31 cellular contexts compared by ENCODE assay signal in the genomic region with DNA sequence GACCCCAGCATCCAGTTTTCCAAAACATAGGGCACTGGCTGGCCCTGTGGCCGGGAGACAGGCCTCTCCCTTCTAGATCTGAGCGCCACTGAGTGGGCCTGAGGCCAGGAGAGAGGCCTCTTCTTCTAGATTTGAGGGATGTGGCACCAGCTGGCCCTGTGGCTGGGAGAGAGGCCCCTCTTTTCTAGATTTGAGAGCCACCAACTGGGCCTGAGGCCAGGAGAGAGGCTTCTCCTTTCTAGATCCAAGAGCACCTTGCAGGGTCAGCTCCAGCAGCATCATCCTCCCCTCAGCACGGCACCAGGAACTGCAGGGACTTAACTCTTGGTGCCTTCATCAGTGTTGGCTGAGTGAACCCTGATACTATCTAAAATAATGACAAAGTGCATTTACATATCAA.
"Had no signal": no experiment of that assay in that cellular context is flagged by ENCODE, and none has a peak within 500 bp of the region (broad histone marks: within the 10 kb centered on the region; RNA-seq: fewer than 3 reads in every experiment).

No MANE protein-coding gene starts in this region.

- H3K27me3 ChIP-seq: neutrophil, ovary, right lobe of liver, suprapubic skin, testis, tibial artery, transverse colon, uterus had no signal

- H3K79me2 ChIP-seq: parathyroid adenoma had no signal

- H3K4me3 ChIP-seq: ovary, psoas muscle, right lobe of liver, sigmoid colon, suprapubic skin, testis, tibial artery, transverse colon, upper lobe of right lung, uterus had no signal

- H2AFZ ChIP-seq: parathyroid adenoma had no signal

- H3K27me3 Mint-ChIP-seq: naive thymus-derived CD8-positive, alpha-beta T cell; natural killer cell treated with Interleukin-12 subunit alpha and Interleukin-12 subunit beta and Interleukin-15 and Interleukin-18, amount 100 ng/mL, for 72 hours; stimulated activated naive B cell treated with anti-CD40 and anti-IgM and Interleukin-4, amounts not matched to agents 10 μg/mL and 1 μg/mL and 100 μg/mL, for 72 hours; stimulated activated naive CD8-positive, alpha-beta T cell treated with anti-CD3 and anti-CD28 coated beads, Interleukin-15, Interleukin-2, amounts not matched to agents 100 ng/mL and 50 ng/mL, for 24 hours; type B pancreatic cell had no signal

- H3K4me1 ChIP-seq: parathyroid adenoma, psoas muscle, right lobe of liver, sigmoid colon, suprapubic skin, testis, tibial artery, transverse colon, upper lobe of right lung, uterus had no signal

- H3K36me3 ChIP-seq: neutrophil, ovary, right lobe of liver, sigmoid colon, suprapubic skin, tibial artery, transverse colon, upper lobe of right lung, uterus had no signal

- H3K27ac Mint-ChIP-seq: natural killer cell treated with Interleukin-12 subunit alpha and Interleukin-12 subunit beta and Interleukin-15 and Interleukin-18, amount 100 ng/mL, for 72 hours; nephron progenitor cell; progenitor cell of endocrine pancreas; stimulated activated effector memory CD8-positive, alpha-beta T cell treated with anti-CD3 and anti-CD28 coated beads, Interleukin-12 subunit alpha, Interleukin-12 subunit beta, amount 100 ng/mL, for 72 hours; stimulated activated naive B cell treated with anti-CD40 and anti-IgM and Interleukin-4, amounts not matched to agents 10 μg/mL and 1 μg/mL and 100 μg/mL, for 72 hours; stimulated activated naive CD8-positive, alpha-beta T cell treated with anti-CD3 and anti-CD28 coated beads, Interleukin-15, Interleukin-2, amounts not matched to agents 100 ng/mL and 50 ng/mL, for 24 hours had no signal

- DNase-seq: naive thymus-derived CD8-positive, alpha-beta T cell; nephron progenitor cell; nucleus accumbens; ovary; posterior cingulate gyrus; psoas muscle; right cardiac atrium; sigmoid colon; small intestine; stimulated activated CD4-positive, alpha-beta T cell treated with anti-CD3 and anti-CD28 coated beads, Interleukin-15, amount 100 ng/mL, for 24 hours; stimulated activated CD4-positive, alpha-beta T cell treated with anti-CD3 and anti-CD28 coated beads, Interleukin-2, amount 100 ng/mL, for 24 hours; stimulated activated CD4-positive, alpha-beta T cell treated with anti-CD3 and anti-CD28 coated beads, Interleukin-2, amount 100 ng/mL, for 48 hours; stimulated activated CD4-positive, alpha-beta T cell treated with anti-CD3 and anti-CD28 coated beads, Interleukin-4, amount 100 ng/mL, for 24 hours; stimulated activated naive B cell treated with anti-CD40 and anti-IgM and Interleukin-4, amounts not matched to agents 10 μg/mL and 1 μg/mL and 100 μg/mL, for 72 hours; stimulated activated naive CD4-positive, alpha-beta T cell treated with Interleukin-2 at 50 U/mL for 16 hours; substantia nigra; testis; tibial artery; transverse colon; upper lobe of right lung; uterus had no signal

- H3K27ac ChIP-seq: neutrophil, ovary, parathyroid adenoma, psoas muscle, right lobe of liver, sigmoid colon, suprapubic skin, testis, tibial artery, transverse colon, upper lobe of right lung, uterus had no signal

- H3K36me3 Mint-ChIP-seq: stimulated activated effector memory CD8-positive, alpha-beta T cell treated with anti-CD3 and anti-CD28 coated beads, Interleukin-12 subunit alpha, Interleukin-12 subunit beta, amount 100 ng/mL, for 72 hours; type B pancreatic cell had no signal

- H3K9me3 ChIP-seq: neutrophil, ovary, psoas muscle, right lobe of liver, sigmoid colon, suprapubic skin, testis, tibial artery, transverse colon, upper lobe of right lung had no signal

- H3K4me3 Mint-ChIP-seq: naive thymus-derived CD8-positive, alpha-beta T cell; natural killer cell treated with Interleukin-12 subunit alpha and Interleukin-12 subunit beta and Interleukin-15 and Interleukin-18, amount 100 ng/mL, for 72 hours; nephron progenitor cell; neural crest cell; stimulated activated effector memory CD8-positive, alpha-beta T cell treated with anti-CD3 and anti-CD28 coated beads, Interleukin-12 subunit alpha, Interleukin-12 subunit beta, amount 100 ng/mL, for 72 hours; stimulated activated naive B cell treated with anti-CD40 and anti-IgM and Interleukin-4, amounts not matched to agents 10 μg/mL and 1 μg/mL and 100 μg/mL, for 72 hours; stimulated activated naive CD8-positive, alpha-beta T cell treated with anti-CD3 and anti-CD28 coated beads, Interleukin-15, Interleukin-2, amounts not matched to agents 100 ng/mL and 50 ng/mL, for 24 hours; type B pancreatic cell had no signal

- H3K4me1 Mint-ChIP-seq: naive thymus-derived CD8-positive, alpha-beta T cell; stimulated activated naive B cell treated with anti-CD40 and anti-IgM and Interleukin-4, amounts not matched to agents 10 μg/mL and 1 μg/mL and 100 μg/mL, for 72 hours had no signal
